In the genomic region with DNA sequence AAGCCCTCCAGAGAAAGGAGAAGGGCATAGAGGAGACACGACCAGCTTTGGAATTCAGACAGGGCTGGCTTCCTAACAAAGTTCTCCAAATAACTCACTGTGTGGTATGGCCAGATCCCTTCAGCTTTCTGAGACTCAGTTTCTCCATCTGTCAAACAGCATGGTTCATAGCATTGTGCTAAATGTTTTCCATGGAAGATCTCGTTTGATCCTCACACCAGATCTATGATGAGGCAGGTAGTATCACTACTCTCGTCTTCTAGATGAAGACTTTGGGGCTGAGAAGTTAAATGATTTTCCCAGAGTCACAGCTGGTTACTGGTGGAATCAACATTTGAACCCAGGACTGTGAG, we compare ENCODE assay signal across 26 cellular contexts.
"Had no signal": no experiment of that assay in that cellular context is flagged by ENCODE, and none has a peak within 500 bp of the region (broad histone marks: within the 10 kb centered on the region; RNA-seq: fewer than 3 reads in every experiment).

No MANE protein-coding gene starts in this region.

- H3K4me3 Mint-ChIP-seq: naive B cell; natural killer cell; nephron; stimulated activated effector memory CD8-positive, alpha-beta T cell treated with anti-CD3 and anti-CD28 coated beads, Interleukin-12 subunit alpha, Interleukin-12 subunit beta, amount 100 ng/mL, for 72 hours; stimulated activated naive B cell treated with anti-CD40 and anti-IgM and Interleukin-4, amounts not matched to agents 10 μg/mL and 1 μg/mL and 100 μg/mL, for 72 hours; stimulated activated naive CD8-positive, alpha-beta T cell treated with anti-CD3 and anti-CD28 coated beads, Interleukin-15, Interleukin-2, amounts not matched to agents 100 ng/mL and 50 ng/mL, for 24 hours; type B pancreatic cell had no signal

- H3K9me3 ChIP-seq: neutrophil, pancreas, prostate gland, right lobe of liver, sigmoid colon, stomach, suprapubic skin, testis, tibial artery, transverse colon, upper lobe of right lung, uterus had no signal

- H3K27ac Mint-ChIP-seq: naive B cell; natural killer cell; nephron; stimulated activated effector memory CD8-positive, alpha-beta T cell treated with anti-CD3 and anti-CD28 coated beads, Interleukin-12 subunit alpha, Interleukin-12 subunit beta, amount 100 ng/mL, for 72 hours; stimulated activated naive B cell treated with anti-CD40 and anti-IgM and Interleukin-4, amounts not matched to agents 10 μg/mL and 1 μg/mL and 100 μg/mL, for 72 hours; stimulated activated naive CD8-positive, alpha-beta T cell treated with anti-CD3 and anti-CD28 coated beads, Interleukin-15, Interleukin-2, amounts not matched to agents 100 ng/mL and 50 ng/mL, for 24 hours; type B pancreatic cell had no signal

- H3K27me3 ChIP-seq: neutrophil, pancreas, right lobe of liver, sigmoid colon, testis, transverse colon, upper lobe of right lung, uterus had no signal

- DNase-seq: naive B cell; natural killer cell; pancreas; right cardiac atrium; right lobe of liver; sigmoid colon; small intestine; stimulated activated CD4-positive, alpha-beta T cell treated with anti-CD3 and anti-CD28 coated beads, Interleukin-15, amount 100 ng/mL, for 24 hours; stimulated activated CD4-positive, alpha-beta T cell treated with anti-CD3 and anti-CD28 coated beads, Interleukin-2, amount 100 ng/mL, for 24 hours; stimulated activated CD4-positive, alpha-beta T cell treated with anti-CD3 and anti-CD28 coated beads, Interleukin-2, amount 100 ng/mL, for 48 hours; stimulated activated CD4-positive, alpha-beta T cell treated with anti-CD3 and anti-CD28 coated beads, Interleukin-4, amount 100 ng/mL, for 24 hours; stimulated activated naive B cell treated with anti-CD40 and anti-IgM and Interleukin-4, amounts not matched to agents 10 μg/mL and 1 μg/mL and 100 μg/mL, for 72 hours; stimulated activated naive CD4-positive, alpha-beta T cell treated with Interleukin-2 at 50 U/mL for 16 hours; stomach; testis; tibial artery; transverse colon; upper lobe of right lung; uterus had no signal

- H3K9me3 Mint-ChIP-seq: nephron; stimulated activated naive B cell treated with anti-CD40 and anti-IgM and Interleukin-4, amounts not matched to agents 10 μg/mL and 1 μg/mL and 100 μg/mL, for 72 hours; stimulated activated naive CD8-positive, alpha-beta T cell treated with anti-CD3 and anti-CD28 coated beads, Interleukin-15, Interleukin-2, amounts not matched to agents 100 ng/mL and 50 ng/mL, for 24 hours; type B pancreatic cell had no signal

- H3K36me3 ChIP-seq: neutrophil, pancreas, prostate gland, sigmoid colon, stomach, suprapubic skin, tibial artery, transverse colon, upper lobe of right lung, uterus had no signal

- FAIRE-seq: pancreas, small intestine had no signal

- H3K4me1 Mint-ChIP-seq: naive B cell; natural killer cell; stimulated activated effector memory CD8-positive, alpha-beta T cell treated with anti-CD3 and anti-CD28 coated beads, Interleukin-12 subunit alpha, Interleukin-12 subunit beta, amount 100 ng/mL, for 72 hours; stimulated activated naive B cell treated with anti-CD40 and anti-IgM and Interleukin-4, amounts not matched to agents 10 μg/mL and 1 μg/mL and 100 μg/mL, for 72 hours had no signal

- H3K27ac ChIP-seq: neutrophil, pancreas, prostate gland, right lobe of liver, stomach, suprapubic skin, testis, tibial artery, transverse colon, upper lobe of right lung, uterus had no signal

- H3K4me3 ChIP-seq: pancreas, prostate gland, right lobe of liver, sigmoid colon, stomach, suprapubic skin, testis, tibial artery, transverse colon, upper lobe of right lung, uterus had no signal

- H3K4me1 ChIP-seq: pancreas, prostate gland, right lobe of liver, sigmoid colon, stomach, suprapubic skin, testis, tibial artery, transverse colon, upper lobe of right lung, uterus had no signal

- H3K27me3 Mint-ChIP-seq: type B pancreatic cell had no signal

- ATAC-seq: natural killer cell; pancreas; right cardiac atrium; stimulated activated effector memory CD8-positive, alpha-beta T cell treated with anti-CD3 and anti-CD28 coated beads, Interleukin-12 subunit alpha, Interleukin-12 subunit beta, amount 100 ng/mL, for 72 hours; stimulated activated naive B cell treated with anti-CD40 and anti-IgM and Interleukin-4, amounts not matched to agents 10 μg/mL and 1 μg/mL and 100 μg/mL, for 72 hours; upper lobe of right lung had no signal

- H3K36me3 Mint-ChIP-seq: naive B cell; natural killer cell; stimulated activated effector memory CD8-positive, alpha-beta T cell treated with anti-CD3 and anti-CD28 coated beads, Interleukin-12 subunit alpha, Interleukin-12 subunit beta, amount 100 ng/mL, for 72 hours; stimulated activated naive B cell treated with anti-CD40 and anti-IgM and Interleukin-4, amounts not matched to agents 10 μg/mL and 1 μg/mL and 100 μg/mL, for 72 hours; type B pancreatic cell had no signal
